ENCODE assay signal across 27 cellular contexts in genomic region chr6:41483943-41484342, GRCh38.
"Had no signal": no experiment of that assay in that cellular context is flagged by ENCODE, and none has a peak within 500 bp of the region (broad histone marks: within the 10 kb centered on the region; RNA-seq: fewer than 3 reads in every experiment).

No MANE protein-coding gene starts in this region.

- H2AFZ ChIP-seq: neural progenitor cell, parathyroid adenoma had no signal

- H3K79me2 ChIP-seq: parathyroid adenoma had no signal

- H3K36me3 ChIP-seq: neural progenitor cell, ovary, spleen, suprapubic skin, tibial artery, transverse colon, upper lobe of right lung, uterus had no signal

- H3K4me2 ChIP-seq: neural progenitor cell, smooth muscle cell had no signal

- H3K9ac ChIP-seq: neural progenitor cell, parathyroid adenoma had no signal

- ATAC-seq: natural killer cell; psoas muscle; right cardiac atrium; sciatic nerve; stimulated activated memory B cell treated with anti-CD40 and anti-IgM and Interleukin-4, amounts not matched to agents 10 μg/mL and 1 μg/mL and 100 μg/mL, for 72 hours; stimulated activated naive CD8-positive, alpha-beta T cell treated with anti-CD3 and anti-CD28 coated beads, Interleukin-15, amount 100 ng/mL, for 72 hours; stimulated activated naive CD8-positive, alpha-beta T cell treated with anti-CD3 and anti-CD28 coated beads, Interleukin-15, Interleukin-2, amounts not matched to agents 100 U/mL and 50 U/mL, for 24 hours; upper lobe of right lung had no signal

- H3K4me1 ChIP-seq: parathyroid adenoma, psoas muscle, tibial artery had no signal

- H3K4me3 ChIP-seq: neural progenitor cell, ovary, psoas muscle, skin epidermis, smooth muscle cell, spleen, suprapubic skin, testis, tibial artery, transverse colon, upper lobe of right lung, uterus had no signal

- H3K9me3 ChIP-seq: ovary, psoas muscle, spleen, suprapubic skin, testis, tibial artery, transverse colon, upper lobe of right lung, uterus had no signal

- H3K27me3 ChIP-seq: ovary, testis, transverse colon, upper lobe of right lung, uterus had no signal

- H3K27ac ChIP-seq: neural progenitor cell, ovary, parathyroid adenoma, psoas muscle, skin epidermis, spleen, suprapubic skin, testis, tibial artery, transverse colon, upper lobe of right lung, uterus had no signal

- DNase-seq: natural killer cell; occipital lobe; ovary; psoas muscle; right cardiac atrium; spleen; stimulated activated CD4-positive, alpha-beta T cell treated with anti-CD3 and anti-CD28 coated beads, Interleukin-12 subunit alpha, Interleukin-12 subunit beta, amount 100 ng/mL, for 4 hours; stimulated activated CD4-positive, alpha-beta T cell treated with anti-CD3 and anti-CD28 coated beads, Interleukin-1b, Interleukin-23, amount 100 ng/mL, for 48 hours; stimulated activated CD4-positive, alpha-beta T cell treated with anti-CD3 and anti-CD28 coated beads, Interleukin-4, amount 100 ng/mL, for 1 hour; stimulated activated CD4-positive, alpha-beta T cell treated with anti-CD3 and anti-CD28 coated beads, Interleukin-4, amount 100 ng/mL, for 4 hours; stimulated activated CD8-positive, alpha-beta memory T cell treated with anti-CD3 and anti-CD28 coated beads, Interleukin-4, amount 100 ng/mL, for 48 hours; stimulated activated naive CD4-positive, alpha-beta T cell; stimulated activated naive CD8-positive, alpha-beta T cell treated with anti-CD3 and anti-CD28 coated beads, Interleukin-15, amount 100 ng/mL, for 72 hours; stimulated activated naive CD8-positive, alpha-beta T cell treated with anti-CD3 and anti-CD28 coated beads, Interleukin-15, Interleukin-2, amounts not matched to agents 100 U/mL and 50 U/mL, for 24 hours; substantia nigra; testis; tibial artery; transverse colon; upper lobe of right lung; uterus had no signal
